8 cellular contexts compared by ENCODE assay signal in the genomic region with DNA sequence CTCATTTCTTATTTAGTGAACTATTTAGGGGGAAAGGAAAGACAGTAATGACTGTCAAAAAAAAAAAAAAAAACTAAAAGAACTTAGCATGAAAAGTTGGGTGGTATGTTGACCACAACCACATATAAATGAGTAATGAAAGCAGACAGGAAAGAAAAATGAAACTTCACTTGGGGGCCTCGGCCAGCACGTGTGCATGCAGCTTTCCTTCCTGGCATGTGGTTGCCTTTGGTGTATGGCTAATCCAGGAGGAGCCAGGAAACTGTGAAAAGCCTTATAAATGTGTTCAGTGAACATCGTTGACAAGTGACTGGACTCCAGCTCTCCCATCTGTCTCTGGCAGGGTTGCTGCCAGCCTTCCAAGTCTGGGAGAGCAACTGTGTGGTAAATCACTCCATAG.
DNase-seq lines count a peak whose midpoint lies in the region; ATAC-seq and TF ChIP-seq lines count a peak whose summit lies in the region.

No MANE protein-coding gene starts in this region.

- H3K9me3 Mint-ChIP-seq in glutamatergic neuron (ENCODE audit: unreplicated experiment) = peaks cover 3% of the 10 kb centered on the region

- H3K27ac Mint-ChIP-seq in glutamatergic neuron (ENCODE audit: unreplicated experiment) = no peak overlapping the region

- H3K36me3 Mint-ChIP-seq in glutamatergic neuron (ENCODE audit: unreplicated experiment) = no peaks in the 10 kb centered on the region

- no peaks in the 10 kb centered on the region for H3K4me1 Mint-ChIP-seq in glutamatergic neuron (ENCODE audit: low read depth, unreplicated experiment)

- no peaks in the 10 kb centered on the region for H3K27me3 Mint-ChIP-seq in glutamatergic neuron (ENCODE audit: unreplicated experiment)

- H3K4me3 ChIP-seq in GM12864 (ENCODE audit: low read depth, low read length) = no peak overlapping the region

- peak; percentile 4 for DNase-seq in GM12864 (ENCODE audit: low read depth)
- peak; percentile 98 for DNase-seq in RPMI7951 (ENCODE audit: low read depth)
- DNase-seq in iris pigment epithelial cell (ENCODE audit: low read depth) = peak; percentile 74
- no peak for DNase-seq in NCI-H510A (lab: John Stamatoyannopoulos, UW)
- no peak for DNase-seq in GM19240 (ENCODE audit: insufficient read length, low spot score)
- DNase-seq in cerebellar nuclear complex (lab: John Stamatoyannopoulos, UW) = no peak
- DNase-seq in glutamatergic neuron = no peak

- TF ChIP-seq CTCF in GM12864 (IDR thresholded peaks at IDR 0.05; ENCODE audit: low read depth, low read length, missing control alignments) (no peak), glutamatergic neuron (IDR thresholded peaks at IDR 0.05; ENCODE audit: partially characterized antibody, unreplicated experiment) (no peak)

- no peak overlapping the region for H3K4me3 Mint-ChIP-seq in glutamatergic neuron (ENCODE audit: unreplicated experiment)

- ATAC-seq in HG02623 (IDR thresholded peaks at IDR 0.05; ENCODE audit: unreplicated experiment) = peak; percentile 50

Comparison
In these comparisons a context has a peak if more than half of its experiments do, and no peak if none do; other contexts are left out.
1. DNase-seq: peak in GM12864 (single experiment), RPMI7951 (single experiment) and iris pigment epithelial cell (single experiment); none in NCI-H510A (single experiment), GM19240 (single experiment), cerebellar nuclear complex (0 of 2) and glutamatergic neuron (single experiment).